ENCODE assay signal across 10 cellular contexts in the genomic region with DNA sequence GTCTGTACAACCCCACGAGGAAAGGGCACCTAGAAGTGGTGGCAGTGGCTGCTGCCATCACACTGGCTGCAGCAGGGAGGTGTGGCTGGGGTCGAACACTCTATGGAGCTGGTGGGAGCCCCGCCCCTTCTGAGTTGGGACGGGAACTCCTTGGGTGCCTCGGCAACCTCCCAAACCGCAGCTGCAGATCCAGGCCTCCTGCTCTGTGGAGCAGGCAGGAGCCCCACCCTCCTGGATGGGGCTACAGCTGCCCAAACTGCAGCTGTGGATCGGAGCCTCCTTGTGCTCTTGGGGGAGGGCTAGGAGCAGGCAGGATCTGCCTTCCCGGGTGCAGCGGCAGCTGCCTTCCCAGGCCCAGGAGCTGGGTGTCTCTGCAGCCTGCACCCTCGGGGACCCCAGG. TPM values are rescaled to one million over a fixed set of nuclear protein-coding genes. Genes with fewer than 3 reads are reported as not detected.
DNase-seq lines count a peak whose midpoint lies in the region; ATAC-seq lines count a peak whose summit lies in the region.
"Had no signal": no experiment of that assay in that cellular context is flagged by ENCODE, and none has a peak within 500 bp of the region (broad histone marks: within the 10 kb centered on the region; RNA-seq: fewer than 3 reads in every experiment).

No MANE protein-coding gene starts in this region.

- DNase-seq in AG08396 (ENCODE audit: low spot score) (peak; percentile 56), H7 (peak; percentile 66), astrocyte of the hippocampus (ENCODE audit: low read depth, low spot score) (peak; percentile 32), iPS-NIHi11 (ENCODE audit: low spot score) (peak; percentile 26), T1000 (lab: John Stamatoyannopoulos, UW) (no peak), ureter (ENCODE audit: low spot score) (no peak), 8988T (no peak)
- DNase-seq: stimulated activated naive CD8-positive, alpha-beta T cell treated with anti-CD3 and anti-CD28 coated beads, Interleukin-15, Interleukin-2, amounts not matched to agents 100 U/mL and 50 U/mL, for 24 hours; T-helper 2 cell had no signal

- no peaks in the 10 kb centered on the region for H3K36me3 ChIP-seq in H7 (replicated peaks; ENCODE audit: control insufficient read depth, insufficient read depth, low read length)

- H3K27me3 ChIP-seq in H7 (ENCODE audit: control insufficient read depth, insufficient read depth, low read length): no peaks in the 10 kb centered on the region; the same call in 1 of the 2 replicates

- ATAC-seq in GM21576 (IDR thresholded peaks at IDR 0.05; ENCODE audit: unreplicated experiment): no peak
- ATAC-seq: stimulated activated naive CD8-positive, alpha-beta T cell treated with anti-CD3 and anti-CD28 coated beads, Interleukin-15, Interleukin-2, amounts not matched to agents 100 U/mL and 50 U/mL, for 24 hours had no signal

- no peak overlapping the region for H3K4me3 ChIP-seq in H7 (ENCODE audit: insufficient read depth, low read depth, low read length)

RNA-seq across cellular contexts. Expression of a gene that starts 38.9 kb away (rescaled TPM):
- total RNA-seq in H7 (2014; rRNA removed; shearing (Covaris generic)): 91.4 and 96.7 TPM in 2 replicates
- 180 TPM for total RNA-seq in ureter

Comparison
In these comparisons a context has a peak if more than half of its experiments do, and no peak if none do; other contexts are left out.
1. DNase-seq: peak in AG08396 (single experiment), H7 (single experiment), astrocyte of the hippocampus (single experiment) and iPS-NIHi11 (single experiment); none in T1000 (single experiment), ureter (single experiment) and 8988T (single experiment).